ENCODE assay signal across 16 cellular contexts in the genomic region with DNA sequence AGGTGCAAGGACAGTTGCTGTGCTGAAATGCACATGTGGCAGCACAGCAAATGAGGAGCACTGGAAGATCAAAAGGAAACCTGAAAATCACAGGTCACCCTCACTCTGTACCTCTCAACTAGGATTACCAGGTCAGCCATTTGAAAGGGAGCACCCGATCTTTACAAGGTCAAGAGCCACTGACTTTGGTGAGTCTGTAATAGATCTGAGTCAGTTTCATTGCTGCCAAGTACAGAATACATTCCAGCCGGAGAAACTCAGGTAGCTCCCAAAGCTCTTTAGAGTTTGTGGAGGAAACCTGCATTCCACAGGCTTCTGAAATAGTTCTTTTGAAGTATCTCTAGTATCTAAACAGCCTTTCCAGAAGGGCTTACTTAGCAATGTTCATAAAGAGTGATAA.
"Had no signal": no experiment of that assay in that cellular context is flagged by ENCODE, and none has a peak within 500 bp of the region (broad histone marks: within the 10 kb centered on the region; RNA-seq: fewer than 3 reads in every experiment).

No MANE protein-coding gene starts in this region.

- H3K36me3 ChIP-seq: gastrocnemius medialis, neutrophil, sigmoid colon had no signal

- ATAC-seq: gastrocnemius medialis; left ventricle myocardium superior; naive thymus-derived CD4-positive, alpha-beta T cell had no signal

- H3K4me3 Mint-ChIP-seq: central memory CD8-positive, alpha-beta T cell; naive thymus-derived CD4-positive, alpha-beta T cell; nephron progenitor cell had no signal

- H3K27me3 Mint-ChIP-seq: central memory CD8-positive, alpha-beta T cell had no signal

- H3K4me1 ChIP-seq: psoas muscle had no signal

- H3K27me3 ChIP-seq: dorsolateral prefrontal cortex, gastrocnemius medialis, neutrophil, sigmoid colon had no signal

- H3K36me3 Mint-ChIP-seq: naive thymus-derived CD4-positive, alpha-beta T cell had no signal

- H3K27ac Mint-ChIP-seq: naive thymus-derived CD4-positive, alpha-beta T cell; nephron progenitor cell had no signal

- H3K27ac ChIP-seq: dorsolateral prefrontal cortex, gastrocnemius medialis, neutrophil, psoas muscle, sigmoid colon, skin epidermis had no signal

- H3K4me3 ChIP-seq: dorsolateral prefrontal cortex, gastrocnemius medialis, psoas muscle, sigmoid colon, skin epidermis had no signal

- H3K4me1 Mint-ChIP-seq: central memory CD8-positive, alpha-beta T cell; naive thymus-derived CD4-positive, alpha-beta T cell had no signal

- DNase-seq: cortex of kidney; dorsolateral prefrontal cortex; effector CD8-positive, alpha-beta T cell; gastrocnemius medialis; islet precursor cell; left ventricle myocardium superior; mesendoderm; naive thymus-derived CD4-positive, alpha-beta T cell; nephron progenitor cell; psoas muscle; sigmoid colon; stimulated activated CD4-positive, alpha-beta T cell treated with anti-CD3 and anti-CD28 coated beads, Interleukin-2, amount 100 ng/mL, for 24 hours; stimulated activated naive CD4-positive, alpha-beta T cell treated with Interleukin-2 at 50 U/mL for 16 hours had no signal

- H3K9me3 ChIP-seq: gastrocnemius medialis, neutrophil, psoas muscle, sigmoid colon had no signal

- H3K9me3 Mint-ChIP-seq: central memory CD8-positive, alpha-beta T cell; nephron progenitor cell had no signal
